1 cellular context compared by ENCODE assay signal in the genomic region with DNA sequence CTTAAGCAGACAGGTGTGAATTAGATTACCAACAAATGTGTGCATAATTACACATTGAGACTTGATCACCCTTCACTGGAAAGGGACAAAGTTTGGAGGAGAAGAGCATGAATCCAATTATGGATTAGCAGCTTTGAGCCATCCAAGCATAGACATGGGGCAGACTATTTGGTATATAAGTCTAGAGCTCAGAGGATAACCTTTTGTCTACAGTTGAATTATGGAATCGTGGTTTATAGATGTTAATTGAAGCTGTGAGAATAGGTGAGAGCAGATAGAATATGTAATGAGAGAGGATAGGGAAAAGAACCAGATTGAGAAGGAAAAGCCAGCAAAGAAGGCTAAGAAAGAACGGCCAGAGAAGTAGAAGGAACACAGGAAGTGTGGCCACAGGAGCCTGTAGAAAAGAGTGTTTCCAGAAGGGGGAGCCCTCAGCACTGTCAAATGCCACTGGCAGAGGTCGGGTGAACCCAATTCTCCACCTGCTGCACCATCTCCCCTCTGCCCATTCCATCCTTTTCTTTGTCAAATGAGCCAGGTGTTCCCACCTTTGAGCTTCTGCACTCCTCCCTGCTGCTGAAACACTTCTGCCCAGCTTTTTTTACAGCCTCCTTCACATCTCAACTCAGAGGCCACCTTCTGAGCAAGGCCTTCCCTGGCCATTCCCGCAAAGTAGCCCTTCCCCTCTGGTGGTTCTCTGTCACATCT.
TF ChIP-seq lines count a peak whose summit lies in the region.

No MANE protein-coding gene starts in this region.

TF ChIP-seq in K562, 482 proteins besides CTCF, POLR2A, EP300 and RAD21 (continues in another document):
- TF ChIP-seq PYGO2 (tag; IDR thresholded peaks at IDR 0.05): no peak
- TF ChIP-seq TEAD2 (tag; IDR thresholded peaks at IDR 0.05): no peak
- TF ChIP-seq CHD2 (IDR thresholded peaks at IDR 0.05; ENCODE audit: low read depth, low read length): no peak
- no peak for TF ChIP-seq RBM14 (IDR thresholded peaks at IDR 0.05; ENCODE audit: borderline replicate concordance, insufficient read depth, low read depth, low read length)
- TF ChIP-seq ZNF444 (CRISPR knock-in tag; IDR thresholded peaks at IDR 0.05): no peak
- TF ChIP-seq, protein P1, sequence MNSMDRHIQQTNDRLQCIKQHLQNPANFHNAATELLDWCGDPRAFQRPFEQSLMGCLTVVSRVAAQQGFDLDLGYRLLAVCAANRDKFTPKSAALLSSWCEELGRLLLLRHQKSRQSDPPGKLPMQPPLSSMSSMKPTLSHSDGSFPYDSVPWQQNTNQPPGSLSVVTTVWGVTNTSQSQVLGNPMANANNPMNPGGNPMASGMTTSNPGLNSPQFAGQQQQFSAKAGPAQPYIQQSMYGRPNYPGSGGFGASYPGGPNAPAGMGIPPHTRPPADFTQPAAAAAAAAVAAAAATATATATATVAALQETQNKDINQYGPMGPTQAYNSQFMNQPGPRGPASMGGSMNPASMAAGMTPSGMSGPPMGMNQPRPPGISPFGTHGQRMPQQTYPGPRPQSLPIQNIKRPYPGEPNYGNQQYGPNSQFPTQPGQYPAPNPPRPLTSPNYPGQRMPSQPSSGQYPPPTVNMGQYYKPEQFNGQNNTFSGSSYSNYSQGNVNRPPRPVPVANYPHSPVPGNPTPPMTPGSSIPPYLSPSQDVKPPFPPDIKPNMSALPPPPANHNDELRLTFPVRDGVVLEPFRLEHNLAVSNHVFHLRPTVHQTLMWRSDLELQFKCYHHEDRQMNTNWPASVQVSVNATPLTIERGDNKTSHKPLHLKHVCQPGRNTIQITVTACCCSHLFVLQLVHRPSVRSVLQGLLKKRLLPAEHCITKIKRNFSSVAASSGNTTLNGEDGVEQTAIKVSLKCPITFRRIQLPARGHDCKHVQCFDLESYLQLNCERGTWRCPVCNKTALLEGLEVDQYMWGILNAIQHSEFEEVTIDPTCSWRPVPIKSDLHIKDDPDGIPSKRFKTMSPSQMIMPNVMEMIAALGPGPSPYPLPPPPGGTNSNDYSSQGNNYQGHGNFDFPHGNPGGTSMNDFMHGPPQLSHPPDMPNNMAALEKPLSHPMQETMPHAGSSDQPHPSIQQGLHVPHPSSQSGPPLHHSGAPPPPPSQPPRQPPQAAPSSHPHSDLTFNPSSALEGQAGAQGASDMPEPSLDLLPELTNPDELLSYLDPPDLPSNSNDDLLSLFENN (IDR thresholded peaks at IDR 0.05; ENCODE audit: low read depth in 2 of 2, low read length in 2 of 2): no peak
- TF ChIP-seq ZNF134 (CRISPR knock-in tag; conservative IDR thresholded peaks at IDR 0.05): no peak
- TF ChIP-seq BDP1 (IDR thresholded peaks at IDR 0.05; ENCODE audit: insufficient read depth, insufficient read length): no peak
- TF ChIP-seq, protein P2, sequence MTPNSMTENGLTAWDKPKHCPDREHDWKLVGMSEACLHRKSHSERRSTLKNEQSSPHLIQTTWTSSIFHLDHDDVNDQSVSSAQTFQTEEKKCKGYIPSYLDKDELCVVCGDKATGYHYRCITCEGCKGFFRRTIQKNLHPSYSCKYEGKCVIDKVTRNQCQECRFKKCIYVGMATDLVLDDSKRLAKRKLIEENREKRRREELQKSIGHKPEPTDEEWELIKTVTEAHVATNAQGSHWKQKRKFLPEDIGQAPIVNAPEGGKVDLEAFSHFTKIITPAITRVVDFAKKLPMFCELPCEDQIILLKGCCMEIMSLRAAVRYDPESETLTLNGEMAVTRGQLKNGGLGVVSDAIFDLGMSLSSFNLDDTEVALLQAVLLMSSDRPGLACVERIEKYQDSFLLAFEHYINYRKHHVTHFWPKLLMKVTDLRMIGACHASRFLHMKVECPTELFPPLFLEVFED (CRISPR knock-in tag; conservative IDR thresholded peaks at IDR 0.05): no peak
- no peak for TF ChIP-seq ZNF232 (CRISPR knock-in tag; IDR thresholded peaks at IDR 0.05)
- TF ChIP-seq KLF10 (CRISPR knock-in tag; IDR thresholded peaks at IDR 0.05): no peak
- no peak for TF ChIP-seq TRIM24 (IDR thresholded peaks at IDR 0.05)
- TF ChIP-seq SMARCE1 (IDR thresholded peaks at IDR 0.05): no peak
- TF ChIP-seq, protein P3, sequence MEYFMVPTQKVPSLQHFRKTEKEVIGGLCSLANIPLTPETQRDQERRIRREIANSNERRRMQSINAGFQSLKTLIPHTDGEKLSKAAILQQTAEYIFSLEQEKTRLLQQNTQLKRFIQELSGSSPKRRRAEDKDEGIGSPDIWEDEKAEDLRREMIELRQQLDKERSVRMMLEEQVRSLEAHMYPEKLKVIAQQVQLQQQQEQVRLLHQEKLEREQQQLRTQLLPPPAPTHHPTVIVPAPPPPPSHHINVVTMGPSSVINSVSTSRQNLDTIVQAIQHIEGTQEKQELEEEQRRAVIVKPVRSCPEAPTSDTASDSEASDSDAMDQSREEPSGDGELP (CRISPR knock-in tag; IDR thresholded peaks at IDR 0.05; ENCODE audit: borderline replicate concordance): peak; percentile 20; the same call in 1 of the 2 replicates
- TF ChIP-seq, protein P4, sequence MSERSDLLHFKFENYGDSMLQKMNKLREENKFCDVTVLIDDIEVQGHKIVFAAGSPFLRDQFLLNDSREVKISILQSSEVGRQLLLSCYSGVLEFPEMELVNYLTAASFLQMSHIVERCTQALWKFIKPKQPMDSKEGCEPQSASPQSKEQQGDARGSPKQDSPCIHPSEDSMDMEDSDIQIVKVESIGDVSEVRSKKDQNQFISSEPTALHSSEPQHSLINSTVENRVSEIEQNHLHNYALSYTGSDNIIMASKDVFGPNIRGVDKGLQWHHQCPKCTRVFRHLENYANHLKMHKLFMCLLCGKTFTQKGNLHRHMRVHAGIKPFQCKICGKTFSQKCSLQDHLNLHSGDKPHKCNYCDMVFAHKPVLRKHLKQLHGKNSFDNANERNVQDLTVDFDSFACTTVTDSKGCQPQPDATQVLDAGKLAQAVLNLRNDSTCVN (CRISPR knock-in tag; IDR thresholded peaks at IDR 0.05): no peak; the same call in 1 of the 2 replicates
- TF ChIP-seq TAF9B (IDR thresholded peaks at IDR 0.05; ENCODE audit: partially characterized antibody): no peak
- no peak for TF ChIP-seq ZNF551 (CRISPR knock-in tag; IDR thresholded peaks at IDR 0.05)
- TF ChIP-seq HDGF (IDR thresholded peaks at IDR 0.05): 0 out of 2 replicates have a peak, but pooled peaks have one; percentile 60
- no peak for TF ChIP-seq RFX7 (CRISPR knock-in tag; IDR thresholded peaks at IDR 0.05)
- no peak for TF ChIP-seq TRIM28 (IDR thresholded peaks at IDR 0.05)
- no peak for TF ChIP-seq MTA1 (IDR thresholded peaks at IDR 0.05; ENCODE audit: borderline replicate concordance)
- TF ChIP-seq NR2C2 (CRISPR knock-in tag; IDR thresholded peaks at IDR 0.05): no peak
- TF ChIP-seq NR2C2 (tag; IDR thresholded peaks at IDR 0.05): no peak
- no peak for TF ChIP-seq NFXL1 (CRISPR knock-in tag; IDR thresholded peaks at IDR 0.05)
- TF ChIP-seq LCOR (CRISPR knock-in tag; IDR thresholded peaks at IDR 0.05): peak; percentile 57; the same call in 1 of the 2 replicates
- TF ChIP-seq GATAD2B (IDR thresholded peaks at IDR 0.05; ENCODE audit: borderline replicate concordance): no peak
- peak; percentile 27 for TF ChIP-seq BRD9 (IDR thresholded peaks at IDR 0.05; ENCODE audit: low read depth, partially characterized antibody)
- no peak for TF ChIP-seq ZFP30 (CRISPR knock-in tag; IDR thresholded peaks at IDR 0.05; ENCODE audit: borderline replicate concordance)
- TF ChIP-seq, protein P5, sequence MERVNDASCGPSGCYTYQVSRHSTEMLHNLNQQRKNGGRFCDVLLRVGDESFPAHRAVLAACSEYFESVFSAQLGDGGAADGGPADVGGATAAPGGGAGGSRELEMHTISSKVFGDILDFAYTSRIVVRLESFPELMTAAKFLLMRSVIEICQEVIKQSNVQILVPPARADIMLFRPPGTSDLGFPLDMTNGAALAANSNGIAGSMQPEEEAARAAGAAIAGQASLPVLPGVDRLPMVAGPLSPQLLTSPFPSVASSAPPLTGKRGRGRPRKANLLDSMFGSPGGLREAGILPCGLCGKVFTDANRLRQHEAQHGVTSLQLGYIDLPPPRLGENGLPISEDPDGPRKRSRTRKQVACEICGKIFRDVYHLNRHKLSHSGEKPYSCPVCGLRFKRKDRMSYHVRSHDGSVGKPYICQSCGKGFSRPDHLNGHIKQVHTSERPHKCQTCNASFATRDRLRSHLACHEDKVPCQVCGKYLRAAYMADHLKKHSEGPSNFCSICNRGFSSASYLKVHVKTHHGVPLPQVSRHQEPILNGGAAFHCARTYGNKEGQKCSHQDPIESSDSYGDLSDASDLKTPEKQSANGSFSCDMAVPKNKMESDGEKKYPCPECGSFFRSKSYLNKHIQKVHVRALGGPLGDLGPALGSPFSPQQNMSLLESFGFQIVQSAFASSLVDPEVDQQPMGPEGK (CRISPR knock-in tag; IDR thresholded peaks at IDR 0.05; ENCODE audit: borderline replicate concordance): no peak
- no peak for TF ChIP-seq MAFG (tag; conservative IDR thresholded peaks at IDR 0.05)
- no peak for TF ChIP-seq TAF15 (IDR thresholded peaks at IDR 0.05; ENCODE audit: low read depth, low read length)
- no peak for TF ChIP-seq ZNF431 (CRISPR knock-in tag; IDR thresholded peaks at IDR 0.05)
- TF ChIP-seq PCBP1 (IDR thresholded peaks at IDR 0.05; ENCODE audit: low read depth, low read length, poor library complexity, severe bottlenecking): no peak
- no peak for TF ChIP-seq ZNF561 (CRISPR knock-in tag; conservative IDR thresholded peaks at IDR 0.05)
- TF ChIP-seq SMC3 (conservative IDR thresholded peaks at IDR 0.05; ENCODE audit: insufficient read depth, low read depth, low read length): peak; percentile 79
- TF ChIP-seq ATF7 (IDR thresholded peaks at IDR 0.05): no peak
- TF ChIP-seq, protein P6, sequence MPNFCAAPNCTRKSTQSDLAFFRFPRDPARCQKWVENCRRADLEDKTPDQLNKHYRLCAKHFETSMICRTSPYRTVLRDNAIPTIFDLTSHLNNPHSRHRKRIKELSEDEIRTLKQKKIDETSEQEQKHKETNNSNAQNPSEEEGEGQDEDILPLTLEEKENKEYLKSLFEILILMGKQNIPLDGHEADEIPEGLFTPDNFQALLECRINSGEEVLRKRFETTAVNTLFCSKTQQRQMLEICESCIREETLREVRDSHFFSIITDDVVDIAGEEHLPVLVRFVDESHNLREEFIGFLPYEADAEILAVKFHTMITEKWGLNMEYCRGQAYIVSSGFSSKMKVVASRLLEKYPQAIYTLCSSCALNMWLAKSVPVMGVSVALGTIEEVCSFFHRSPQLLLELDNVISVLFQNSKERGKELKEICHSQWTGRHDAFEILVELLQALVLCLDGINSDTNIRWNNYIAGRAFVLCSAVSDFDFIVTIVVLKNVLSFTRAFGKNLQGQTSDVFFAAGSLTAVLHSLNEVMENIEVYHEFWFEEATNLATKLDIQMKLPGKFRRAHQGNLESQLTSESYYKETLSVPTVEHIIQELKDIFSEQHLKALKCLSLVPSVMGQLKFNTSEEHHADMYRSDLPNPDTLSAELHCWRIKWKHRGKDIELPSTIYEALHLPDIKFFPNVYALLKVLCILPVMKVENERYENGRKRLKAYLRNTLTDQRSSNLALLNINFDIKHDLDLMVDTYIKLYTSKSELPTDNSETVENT (CRISPR knock-in tag; IDR thresholded peaks at IDR 0.05): no peak
- TF ChIP-seq, protein P7, sequence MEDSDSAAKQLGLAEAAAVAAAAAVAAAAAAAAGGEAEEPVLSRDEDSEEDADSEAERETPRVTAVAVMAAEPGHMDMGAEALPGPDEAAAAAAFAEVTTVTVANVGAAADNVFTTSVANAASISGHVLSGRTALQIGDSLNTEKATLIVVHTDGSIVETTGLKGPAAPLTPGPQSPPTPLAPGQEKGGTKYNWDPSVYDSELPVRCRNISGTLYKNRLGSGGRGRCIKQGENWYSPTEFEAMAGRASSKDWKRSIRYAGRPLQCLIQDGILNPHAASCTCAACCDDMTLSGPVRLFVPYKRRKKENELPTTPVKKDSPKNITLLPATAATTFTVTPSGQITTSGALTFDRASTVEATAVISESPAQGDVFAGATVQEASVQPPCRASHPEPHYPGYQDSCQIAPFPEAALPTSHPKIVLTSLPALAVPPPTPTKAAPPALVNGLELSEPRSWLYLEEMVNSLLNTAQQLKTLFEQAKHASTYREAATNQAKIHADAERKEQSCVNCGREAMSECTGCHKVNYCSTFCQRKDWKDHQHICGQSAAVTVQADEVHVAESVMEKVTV (CRISPR knock-in tag; IDR thresholded peaks at IDR 0.05): peak; percentile 69
- no peak for TF ChIP-seq ZNF408 (CRISPR knock-in tag; IDR thresholded peaks at IDR 0.05; ENCODE audit: low read depth)
- no peak for TF ChIP-seq BMI1 (IDR thresholded peaks at IDR 0.05; ENCODE audit: low read length)
- TF ChIP-seq SMARCB1 (IDR thresholded peaks at IDR 0.05; ENCODE audit: insufficient read length, low read depth): no peak
- 0 out of 2 replicates have a peak, but pooled peaks have one; percentile 35 for TF ChIP-seq ZEB2 (IDR thresholded peaks at IDR 0.05)
- no peak for TF ChIP-seq CREB1 (IDR thresholded peaks at IDR 0.05)
- no peak for TF ChIP-seq CREB1 (CRISPR knock-in tag; IDR thresholded peaks at IDR 0.05)
- TF ChIP-seq, protein P8, sequence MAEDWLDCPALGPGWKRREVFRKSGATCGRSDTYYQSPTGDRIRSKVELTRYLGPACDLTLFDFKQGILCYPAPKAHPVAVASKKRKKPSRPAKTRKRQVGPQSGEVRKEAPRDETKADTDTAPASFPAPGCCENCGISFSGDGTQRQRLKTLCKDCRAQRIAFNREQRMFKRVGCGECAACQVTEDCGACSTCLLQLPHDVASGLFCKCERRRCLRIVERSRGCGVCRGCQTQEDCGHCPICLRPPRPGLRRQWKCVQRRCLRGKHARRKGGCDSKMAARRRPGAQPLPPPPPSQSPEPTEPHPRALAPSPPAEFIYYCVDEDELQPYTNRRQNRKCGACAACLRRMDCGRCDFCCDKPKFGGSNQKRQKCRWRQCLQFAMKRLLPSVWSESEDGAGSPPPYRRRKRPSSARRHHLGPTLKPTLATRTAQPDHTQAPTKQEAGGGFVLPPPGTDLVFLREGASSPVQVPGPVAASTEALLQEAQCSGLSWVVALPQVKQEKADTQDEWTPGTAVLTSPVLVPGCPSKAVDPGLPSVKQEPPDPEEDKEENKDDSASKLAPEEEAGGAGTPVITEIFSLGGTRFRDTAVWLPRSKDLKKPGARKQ (CRISPR knock-in tag; IDR thresholded peaks at IDR 0.05): no peak
- no peak for TF ChIP-seq ILF3 (IDR thresholded peaks at IDR 0.05; ENCODE audit: borderline replicate concordance)
- TF ChIP-seq, protein P9, sequence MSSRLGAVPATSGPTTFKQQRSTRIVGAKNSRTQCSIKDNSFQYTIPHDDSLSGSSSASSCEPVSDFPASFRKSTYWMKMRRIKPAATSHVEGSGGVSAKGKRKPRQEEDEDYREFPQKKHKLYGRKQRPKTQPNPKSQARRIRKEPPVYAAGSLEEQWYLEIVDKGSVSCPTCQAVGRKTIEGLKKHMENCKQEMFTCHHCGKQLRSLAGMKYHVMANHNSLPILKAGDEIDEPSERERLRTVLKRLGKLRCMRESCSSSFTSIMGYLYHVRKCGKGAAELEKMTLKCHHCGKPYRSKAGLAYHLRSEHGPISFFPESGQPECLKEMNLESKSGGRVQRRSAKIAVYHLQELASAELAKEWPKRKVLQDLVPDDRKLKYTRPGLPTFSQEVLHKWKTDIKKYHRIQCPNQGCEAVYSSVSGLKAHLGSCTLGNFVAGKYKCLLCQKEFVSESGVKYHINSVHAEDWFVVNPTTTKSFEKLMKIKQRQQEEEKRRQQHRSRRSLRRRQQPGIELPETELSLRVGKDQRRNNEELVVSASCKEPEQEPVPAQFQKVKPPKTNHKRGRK (tag; IDR thresholded peaks at IDR 0.05): no peak
- 0 out of 2 replicates have a peak, but pooled peaks have one; percentile 28 for TF ChIP-seq BCOR (IDR thresholded peaks at IDR 0.05)
- TF ChIP-seq SP1 (CRISPR knock-in tag; IDR thresholded peaks at IDR 0.05): no peak
